In genomic region chr12:67161322-67161918, GRCh38 we compare ENCODE assay signal across 9 cellular contexts.
A peak's percentile ranks its signal among the peaks of the same experiment; 100 is the strongest.
DNase-seq lines count a peak whose midpoint lies in the region; ATAC-seq lines count a peak whose summit lies in the region.
"Had no signal": no experiment of that assay in that cellular context is flagged by ENCODE, and none has a peak within 500 bp of the region (broad histone marks: within the 10 kb centered on the region; RNA-seq: fewer than 3 reads in every experiment).

No MANE protein-coding gene starts in this region.

- no peaks in the 10 kb centered on the region for H3K36me3 Mint-ChIP-seq in activated CD8-positive, alpha-beta T cell treated with anti-CD3 and anti-CD28 coated beads, Interleukin-2, amount 10 ng/mL, durations not matched to agents 7 days and 5 days (ENCODE audit: low read depth)

- no peak overlapping the region for H3K4me3 Mint-ChIP-seq in activated CD8-positive, alpha-beta T cell treated with anti-CD3 and anti-CD28 coated beads, Interleukin-2, amount 10 ng/mL, durations not matched to agents 7 days and 5 days
- H3K4me3 Mint-ChIP-seq: central memory CD8-positive, alpha-beta T cell had no signal

- H3K9me3 Mint-ChIP-seq in activated CD8-positive, alpha-beta T cell treated with anti-CD3 and anti-CD28 coated beads, Interleukin-2, amount 10 ng/mL, durations not matched to agents 7 days and 5 days (ENCODE audit: insufficient read depth) = no peaks in the 10 kb centered on the region
- H3K9me3 Mint-ChIP-seq: central memory CD8-positive, alpha-beta T cell had no signal

- POLR2A ChIA-PET in activated CD8-positive, alpha-beta T cell treated with anti-CD3 and anti-CD28 coated beads, Interleukin-2, amount 10 ng/mL, durations not matched to agents 7 days and 5 days (lab: Charles Lee) = no interaction called here

- DNase-seq in NCI-H1417 (lab: John Stamatoyannopoulos, UW) = peak; percentile 7 to 42 (median 40)
- DNase-seq in NCI-H1417 treated with DMSO at 0.1 percent for 48 hours (lab: John Stamatoyannopoulos, UW) = no peak
- DNase-seq in LoVo (ENCODE audit: low spot score) = peak; percentile 14
- DNase-seq in activated CD8-positive, alpha-beta T cell treated with anti-CD3 and anti-CD28 coated beads, Interleukin-2, amount 10 ng/mL, durations not matched to agents 7 days and 5 days = peak; percentile 59
- peak; percentile 7 for DNase-seq in globus pallidus (ENCODE audit: low spot score)
- peak; percentile 8 to 31 for DNase-seq in stimulated activated CD4-positive, alpha-beta T cell treated with anti-CD3 and anti-CD28 coated beads, Interleukin-15, amount 100 ng/mL, for 48 hours (ENCODE audit: low read depth in 2 of 2)
- DNase-seq in NCI-H1048 (lab: John Stamatoyannopoulos, UW) = no peak

- ATAC-seq in GM19468 (IDR thresholded peaks at IDR 0.05; ENCODE audit: extremely low read depth, unreplicated experiment) = peak; percentile 75
- ATAC-seq in activated CD8-positive, alpha-beta T cell treated with anti-CD3 and anti-CD28 coated beads, Interleukin-2, amount 10 ng/mL, durations not matched to agents 7 days and 5 days = no peak

- H3K27ac Mint-ChIP-seq in activated CD8-positive, alpha-beta T cell treated with anti-CD3 and anti-CD28 coated beads, Interleukin-2, amount 10 ng/mL, durations not matched to agents 7 days and 5 days = no peak overlapping the region

- CTCF ChIA-PET in activated CD8-positive, alpha-beta T cell treated with anti-CD3 and anti-CD28 coated beads, Interleukin-2, amount 10 ng/mL, durations not matched to agents 7 days and 5 days (lab: Charles Lee) = interaction anchor here (0.7 to 3.0 kb wide), 17 partner anchors 8 to 781 kb away, joined by 3 to 16 read pairs (median 3); partner anchors contain the start of gene CAND1

- peaks cover 9% of the 10 kb centered on the region for H3K27me3 Mint-ChIP-seq in activated CD8-positive, alpha-beta T cell treated with anti-CD3 and anti-CD28 coated beads, Interleukin-2, amount 10 ng/mL, durations not matched to agents 7 days and 5 days (ENCODE audit: low read depth)

- H3K4me1 Mint-ChIP-seq in activated CD8-positive, alpha-beta T cell treated with anti-CD3 and anti-CD28 coated beads, Interleukin-2, amount 10 ng/mL, durations not matched to agents 7 days and 5 days (ENCODE audit: low read depth) = no peaks in the 10 kb centered on the region
- H3K4me1 Mint-ChIP-seq: central memory CD8-positive, alpha-beta T cell had no signal

Comparison
In these comparisons a context has a peak if more than half of its experiments do, and no peak if none do; other contexts are left out.
1. DNase-seq: peak in NCI-H1417 (3 of 3), LoVo (single experiment), activated CD8-positive, alpha-beta T cell treated with anti-CD3 and anti-CD28 coated beads, Interleukin-2, amount 10 ng/mL, durations not matched to agents 7 days and 5 days (single experiment), globus pallidus (single experiment) and stimulated activated CD4-positive, alpha-beta T cell treated with anti-CD3 and anti-CD28 coated beads, Interleukin-15, amount 100 ng/mL, for 48 hours (2 of 2); none in NCI-H1417 treated with DMSO at 0.1 percent for 48 hours (single experiment) and NCI-H1048 (single experiment).